In the genomic region with DNA sequence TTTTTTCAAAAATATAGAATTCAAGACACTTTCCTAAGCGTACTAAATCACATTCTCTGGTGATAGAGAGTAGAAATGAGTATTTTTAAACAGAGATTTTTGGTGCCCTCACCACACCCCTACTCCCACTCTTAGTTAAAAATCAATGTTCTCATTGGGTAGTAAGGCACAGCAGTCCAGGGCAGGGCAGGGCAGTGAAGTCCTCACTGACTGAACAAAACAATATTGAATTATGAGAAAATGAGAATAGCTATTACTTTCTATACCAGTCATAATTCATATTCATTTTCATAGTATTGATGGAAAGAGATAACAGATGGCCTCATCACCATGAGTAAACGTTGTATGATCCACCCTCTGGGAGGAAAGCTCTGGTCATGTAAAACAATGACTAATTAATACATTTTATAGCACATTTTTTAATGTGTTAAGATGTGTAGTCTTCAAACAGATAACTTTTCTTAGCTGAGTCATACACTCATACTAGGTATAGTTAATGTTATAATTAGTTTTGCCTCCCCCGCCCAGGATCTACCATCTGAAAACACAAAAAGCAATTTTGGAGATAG, we compare ENCODE assay signal across 26 cellular contexts.
"Had no signal": no experiment of that assay in that cellular context is flagged by ENCODE, and none has a peak within 500 bp of the region (broad histone marks: within the 10 kb centered on the region; RNA-seq: fewer than 3 reads in every experiment).

No MANE protein-coding gene starts in this region.

- H3K4me1 Mint-ChIP-seq: naive thymus-derived CD8-positive, alpha-beta T cell; nephron had no signal

- H3K36me3 Mint-ChIP-seq: naive thymus-derived CD8-positive, alpha-beta T cell had no signal

- H3K27ac Mint-ChIP-seq: naive thymus-derived CD8-positive, alpha-beta T cell; nephron had no signal

- H3K9me3 Mint-ChIP-seq: nephron, neural crest cell had no signal

- H3K4me3 Mint-ChIP-seq: naive thymus-derived CD8-positive, alpha-beta T cell; nephron; neural crest cell had no signal

- DNase-seq: islet precursor cell; kidney glomerular epithelial cell; left cardiac atrium; left lung; lower lobe of right lung; mammary epithelial cell; mesenchymal stem cell; naive thymus-derived CD8-positive, alpha-beta T cell; nucleus accumbens; pancreas; posterior cingulate gyrus; retina; right cardiac atrium; stimulated activated CD4-positive, alpha-beta T cell treated with anti-CD3 and anti-CD28 coated beads, Interleukin-12 subunit alpha, Interleukin-12 subunit beta, amount 100 ng/mL, for 4 hours; stimulated activated CD4-positive, alpha-beta T cell treated with anti-CD3 and anti-CD28 coated beads, Interleukin-15, amount 100 ng/mL, for 24 hours; stimulated activated CD4-positive, alpha-beta T cell treated with anti-CD3 and anti-CD28 coated beads, Interleukin-2, amount 100 ng/mL, for 24 hours; stimulated activated CD4-positive, alpha-beta T cell treated with anti-CD3 and anti-CD28 coated beads, Interleukin-4, amount 100 ng/mL, for 1 hour; stimulated activated naive CD4-positive, alpha-beta T cell; stomach; testis; thyroid gland; transverse colon; upper lobe of left lung had no signal

- ATAC-seq: left cardiac atrium; left lung; lower lobe of right lung; naive thymus-derived CD8-positive, alpha-beta T cell; pancreas; right cardiac atrium; sciatic nerve had no signal
